Comparison of ENCODE assay signal across 8 cellular contexts in the genomic region with DNA sequence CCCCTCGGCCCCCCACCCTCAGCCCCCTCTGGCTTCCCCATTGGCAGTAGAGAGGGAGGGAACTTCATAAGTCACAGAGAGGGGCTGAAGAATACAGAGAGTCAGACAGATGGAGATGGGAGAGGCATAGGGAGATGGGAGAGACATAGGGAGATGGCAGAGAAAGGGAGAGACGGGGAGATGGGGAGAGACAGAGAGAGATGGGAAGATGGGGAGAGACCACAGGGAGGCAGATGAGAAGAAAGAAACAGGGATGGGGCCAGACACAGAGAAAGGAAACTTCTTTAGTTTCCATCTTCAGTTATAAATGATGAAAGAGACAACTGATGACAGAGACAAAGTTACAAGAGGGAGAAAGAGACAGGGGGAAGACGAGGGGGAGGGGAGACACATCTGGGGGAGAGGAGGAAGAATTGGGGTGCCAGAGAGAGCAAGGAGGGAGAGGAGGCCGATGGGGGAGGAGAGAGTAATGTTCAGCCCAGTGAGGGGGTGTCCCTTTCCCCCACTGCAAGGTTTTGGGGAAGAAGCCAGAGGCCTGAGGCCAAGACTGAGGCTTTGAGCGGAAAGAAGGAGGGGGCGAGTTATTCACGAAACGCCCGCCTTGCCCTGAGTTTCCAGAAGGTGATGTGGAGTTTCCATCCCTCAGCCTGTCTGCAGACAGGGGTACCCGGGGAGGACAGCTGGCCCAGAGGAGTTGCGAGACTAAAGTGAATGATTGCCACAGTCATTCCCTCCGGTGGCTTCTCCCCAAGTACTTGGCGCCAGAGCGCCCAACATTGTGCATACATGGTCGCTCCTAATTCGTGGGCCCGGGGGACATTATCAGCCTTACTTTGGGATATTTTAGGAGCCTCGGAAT. TPM values are rescaled to one million over a fixed set of nuclear protein-coding genes. Genes with fewer than 3 reads are reported as not detected.
A peak's percentile ranks its signal among the peaks of the same experiment; 100 is the strongest.
DNase-seq lines count a peak whose midpoint lies in the region; ATAC-seq and TF ChIP-seq lines count a peak whose summit lies in the region.

No MANE protein-coding gene starts in this region.

- H3K9ac ChIP-seq in fibroblast of lung (ENCODE audit: insufficient read depth, low read length) = no peak overlapping the region

- peak overlapping the region; percentile 36 for H2AFZ ChIP-seq in fibroblast of lung (ENCODE audit: low read length)

- H3K4me1 ChIP-seq in fibroblast of lung (ENCODE audit: control insufficient read depth, extremely low read depth, insufficient read depth, low read length) = peaks cover 6% of the 10 kb centered on the region

- DNase-seq in GM13977 (ENCODE audit: low spot score) = peak; percentile 79
- DNase-seq in activated CD4-positive, alpha-beta T cell treated with anti-CD3 and anti-CD28 coated beads for 36 hours = peak; percentile 93
- no peak for DNase-seq in fibroblast of lung (ENCODE audit: low read depth in 2 of 2)
- peak; percentile 72 to 75 for DNase-seq in stimulated activated CD4-positive, alpha-beta T cell treated with anti-CD3 and anti-CD28 coated beads, Interleukin-2, amount 100 ng/mL, for 48 hours
- DNase-seq in anterior cingulate cortex (lab: John Stamatoyannopoulos, UW) = no peak
- DNase-seq in NCI-H446 treated with DMSO at 0.1 percent for 48 hours (lab: John Stamatoyannopoulos, UW) = no peak

- H3K36me3 Mint-ChIP-seq in activated CD4-positive, alpha-beta T cell treated with anti-CD3 and anti-CD28 coated beads for 36 hours (ENCODE audit: low read depth) = peaks cover 39% of the 10 kb centered on the region

- H3K27me3 Mint-ChIP-seq in activated CD4-positive, alpha-beta T cell treated with anti-CD3 and anti-CD28 coated beads for 36 hours = no peaks in the 10 kb centered on the region

- H3K27ac Mint-ChIP-seq in activated CD4-positive, alpha-beta T cell treated with anti-CD3 and anti-CD28 coated beads for 36 hours = peak overlapping the region; percentile 99

- no peaks in the 10 kb centered on the region for H4K20me1 ChIP-seq in fibroblast of lung (ENCODE audit: control insufficient read depth, extremely low read depth, insufficient read depth, low read length)

- H3K79me2 ChIP-seq in fibroblast of lung (ENCODE audit: control insufficient read depth, insufficient read depth, low read length) = peaks cover 22% of the 10 kb centered on the region

- no peaks in the 10 kb centered on the region for H3K9me3 ChIP-seq in fibroblast of lung (ENCODE audit: control insufficient read depth, insufficient read depth, low read depth, low read length)

- in situ Hi-C loops in GM13977 (cut with MboI; ENCODE audit: low pct_unique_long_range_greater_than_20kb, low sequenced_read_pairs, unreplicated experiment) = no loop called here

- peak overlapping the region; percentile 92 for H3K27ac ChIP-seq in fibroblast of lung (ENCODE audit: insufficient read depth, low read length)

- no peaks in the 10 kb centered on the region for H3K9me3 Mint-ChIP-seq in activated CD4-positive, alpha-beta T cell treated with anti-CD3 and anti-CD28 coated beads for 36 hours (ENCODE audit: low read depth)

- H3K4me3 ChIP-seq in fibroblast of lung (replicated peaks in 1 of 4; ENCODE audit: control extremely low read depth in 1 of 4, insufficient read depth in 1 of 4, low read depth in 3 of 4, low read length in 4 of 4) = peak overlapping the region in 1 of 4 experiments; percentile 64

- H3K4me1 Mint-ChIP-seq in activated CD4-positive, alpha-beta T cell treated with anti-CD3 and anti-CD28 coated beads for 36 hours = peaks cover 62% of the 10 kb centered on the region

- no peaks in the 10 kb centered on the region for H3K27me3 ChIP-seq in fibroblast of lung (ENCODE audit: control insufficient read depth, insufficient read depth, low read length)

- no peak for TF ChIP-seq CTCF in GM13977 (IDR thresholded peaks at IDR 0.05; ENCODE audit: extremely low read depth, insufficient read depth, missing control alignments)
- TF ChIP-seq CTCF in fibroblast of lung (conservative IDR thresholded peaks at IDR 0.05 in 1 of 2, IDR thresholded peaks at IDR 0.05 in 1 of 2; ENCODE audit: low read depth in 1 of 2, low read length in 2 of 2) = no peak

- H3K36me3 ChIP-seq in fibroblast of lung (ENCODE audit: control insufficient read depth, insufficient read depth, low read length) = peaks cover 18% of the 10 kb centered on the region

- intact Hi-C loops in activated CD4-positive, alpha-beta T cell treated with anti-CD3 and anti-CD28 coated beads for 36 hours (cut with DNase I, micrococcal nuclease) = loop anchor here (1.0 to 10.0 kb wide), 17 partner anchors 9 to 989 kb away; a partner anchor contains a TSS

- peak; percentile 23 for ATAC-seq in HG03175 (IDR thresholded peaks at IDR 0.05; ENCODE audit: unreplicated experiment)
- peak; percentile 56 for ATAC-seq in activated CD4-positive, alpha-beta T cell treated with anti-CD3 and anti-CD28 coated beads for 36 hours
- ATAC-seq in GM21423 (IDR thresholded peaks at IDR 0.05; ENCODE audit: unreplicated experiment) = no peak

- CTCF ChIA-PET in activated CD4-positive, alpha-beta T cell treated with anti-CD3 and anti-CD28 coated beads for 36 hours (lab: Charles Lee) = interaction anchor here (0.6 to 2.3 kb wide), 3 partner anchors 11 to 22 kb away, joined by 3 to 8 read pairs (median 4); no protein-coding TSS in a partner anchor

- peak overlapping the region; percentile 90 for H3K4me3 Mint-ChIP-seq in activated CD4-positive, alpha-beta T cell treated with anti-CD3 and anti-CD28 coated beads for 36 hours

- POLR2A ChIA-PET in activated CD4-positive, alpha-beta T cell treated with anti-CD3 and anti-CD28 coated beads for 36 hours (lab: Charles Lee) = interaction anchor here (1.1 to 1.2 kb wide), 2 partner anchors 9 kb away, joined by 5 to 7 read pairs; no protein-coding TSS in a partner anchor

- peak overlapping the region; percentile 70 for H3K4me2 ChIP-seq in fibroblast of lung (ENCODE audit: extremely low read depth, insufficient read depth, low read length)

RNA-seq across cellular contexts. Expression of a gene that starts 0.7 kb away (rescaled TPM):
- total RNA-seq in activated CD4-positive, alpha-beta T cell treated with anti-CD3 and anti-CD28 coated beads for 36 hours = 100 to 1,000 TPM; 139 to 149 TPM
- total RNA-seq in fibroblast of lung = 22.6 and 26.5 TPM in 2 replicates
- 15.3 and 19.7 TPM in 2 replicates for polyA plus RNA-seq in fibroblast of lung
- 23.1 and 33.0 TPM in 2 replicates for polyA plus RNA-seq in fibroblast of lung (2012)
- 54.1 and 151 TPM in 2 replicates for polyA minus RNA-seq in fibroblast of lung (ENCODE audit: low replicate concordance)

RNA-seq across cellular contexts. Expression of a gene that starts 3.0 kb away (rescaled TPM):
- total RNA-seq in activated CD4-positive, alpha-beta T cell treated with anti-CD3 and anti-CD28 coated beads for 36 hours = 10 to 100 TPM; 10.4 to 14.1 TPM
- total RNA-seq in fibroblast of lung = 0.26 and 0.33 TPM in 2 replicates
- 0.12 and 0.14 TPM in 2 replicates for polyA plus RNA-seq in fibroblast of lung
- 0.15 and 0.16 TPM in 2 replicates for polyA plus RNA-seq in fibroblast of lung (2012)
- polyA minus RNA-seq in fibroblast of lung (ENCODE audit: low replicate concordance) = 0.44 TPM in 1 of 2 replicates, not detected in the other

RNA-seq across cellular contexts. Expression of a gene that starts 6.0 kb away (rescaled TPM):
- 10 to 100 TPM; 46.4 to 52.1 TPM for total RNA-seq in activated CD4-positive, alpha-beta T cell treated with anti-CD3 and anti-CD28 coated beads for 36 hours
- total RNA-seq in fibroblast of lung = 2.6 and 3.3 TPM in 2 replicates
- 0.68 and 0.88 TPM in 2 replicates for polyA plus RNA-seq in fibroblast of lung
- 2.8 and 3.2 TPM in 2 replicates for polyA plus RNA-seq in fibroblast of lung (2012)
- polyA minus RNA-seq in fibroblast of lung (ENCODE audit: low replicate concordance) = 0.96 and 8.7 TPM in 2 replicates

RNA-seq across cellular contexts. Expression of a gene that starts 14.2 kb away (rescaled TPM):
- total RNA-seq in activated CD4-positive, alpha-beta T cell treated with anti-CD3 and anti-CD28 coated beads for 36 hours = 100 to 1,000 TPM; 230 to 253 TPM
- total RNA-seq in fibroblast of lung = 296 and 385 TPM in 2 replicates
- 169 and 236 TPM in 2 replicates for polyA plus RNA-seq in fibroblast of lung
- 190 and 275 TPM in 2 replicates for polyA plus RNA-seq in fibroblast of lung (2012)
- polyA minus RNA-seq in fibroblast of lung (ENCODE audit: low replicate concordance) = 106 and 110 TPM in 2 replicates

RNA-seq across cellular contexts. Expression of a gene that starts 19.4 kb away (rescaled TPM):
- total RNA-seq in activated CD4-positive, alpha-beta T cell treated with anti-CD3 and anti-CD28 coated beads for 36 hours = 10 to 100 TPM; 49.8 to 62.6 TPM
- 25.7 and 29.4 TPM in 2 replicates for total RNA-seq in fibroblast of lung
- polyA plus RNA-seq in fibroblast of lung = 17.0 and 29.0 TPM in 2 replicates
- polyA plus RNA-seq in fibroblast of lung (2012) = 20.6 and 28.2 TPM in 2 replicates
- 14.5 and 15.7 TPM in 2 replicates for polyA minus RNA-seq in fibroblast of lung (ENCODE audit: low replicate concordance)

Comparison
In these comparisons a context has a peak if more than half of its experiments do, and no peak if none do; other contexts are left out.
1. DNase-seq: peak in GM13977 (single experiment), activated CD4-positive, alpha-beta T cell treated with anti-CD3 and anti-CD28 coated beads for 36 hours (single experiment) and stimulated activated CD4-positive, alpha-beta T cell treated with anti-CD3 and anti-CD28 coated beads, Interleukin-2, amount 100 ng/mL, for 48 hours (2 of 2); none in fibroblast of lung (0 of 2), anterior cingulate cortex (0 of 58) and NCI-H446 treated with DMSO at 0.1 percent for 48 hours (single experiment).
2. RNA of a gene that starts 6.0 kb away (total RNA-seq): 46.4 to 52.1 TPM in activated CD4-positive, alpha-beta T cell treated with anti-CD3 and anti-CD28 coated beads for 36 hours; 2.6 to 3.3 TPM in fibroblast of lung; every median in the first group is over 10 times any median in the second.